ENCODE assay signal across 28 cellular contexts in the genomic region with DNA sequence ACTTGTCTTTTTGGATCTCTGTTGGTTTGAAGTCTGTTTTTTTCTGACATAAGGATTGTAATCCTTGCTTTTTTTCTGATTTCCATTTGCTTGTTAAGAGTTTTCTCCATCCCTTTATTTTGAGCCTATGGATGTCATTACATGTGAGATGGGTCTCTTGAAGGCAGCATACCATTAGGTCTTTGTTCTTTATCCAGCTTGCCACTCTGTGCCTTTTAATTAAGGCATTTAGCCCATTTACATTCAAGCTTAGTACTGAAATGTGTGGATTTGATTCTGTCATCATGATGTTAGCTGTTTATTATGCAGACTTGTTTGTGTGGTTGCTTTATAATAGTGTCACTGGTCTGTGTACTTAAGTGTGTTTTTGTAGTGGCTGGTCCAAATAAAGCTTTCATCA.
"Had no signal": no experiment of that assay in that cellular context is flagged by ENCODE, and none has a peak within 500 bp of the region (broad histone marks: within the 10 kb centered on the region; RNA-seq: fewer than 3 reads in every experiment).

No MANE protein-coding gene starts in this region.

- H3K27me3 Mint-ChIP-seq: activated CD4-positive, alpha-beta T cell treated with anti-CD3 and anti-CD28 coated beads, Interleukin-2, amount 10 ng/mL, durations not matched to agents 24 days and 14 days; activated CD8-positive, alpha-beta T cell treated with anti-CD3 and anti-CD28 coated beads for 36 hours; activated naive CD4-positive, alpha-beta T cell treated with anti-CD3 and anti-CD28 coated beads, Interleukin-2, amount 10 ng/mL, durations not matched to agents 7 days and 5 days; activated naive CD8-positive, alpha-beta T cell treated with anti-CD3 and anti-CD28 coated beads for 36 hours had no signal

- H3K27me3 ChIP-seq: ascending aorta, breast epithelium had no signal

- H3K36me3 ChIP-seq: ascending aorta, breast epithelium, WERI-Rb-1 had no signal

- H3K4me1 ChIP-seq: ascending aorta, breast epithelium had no signal

- H3K27ac ChIP-seq: ascending aorta, breast epithelium, WERI-Rb-1 had no signal

- H3K27ac Mint-ChIP-seq: activated CD4-positive, alpha-beta T cell treated with anti-CD3 and anti-CD28 coated beads, Interleukin-2, amount 10 ng/mL, durations not matched to agents 24 days and 14 days; activated CD8-positive, alpha-beta T cell treated with anti-CD3 and anti-CD28 coated beads for 36 hours; activated naive CD4-positive, alpha-beta T cell treated with anti-CD3 and anti-CD28 coated beads, Interleukin-2, amount 10 ng/mL, durations not matched to agents 7 days and 5 days; activated naive CD8-positive, alpha-beta T cell treated with anti-CD3 and anti-CD28 coated beads for 36 hours; activated T-helper 1 cell treated with anti-CD3 and anti-CD28 coated beads, Interleukin-12 subunit alpha, Interleukin-12 subunit beta, Interleukin-2, Interleukin-4 antibody, amounts not matched to agents 30 ng/mL and 10 ng/mL and 1 ng/mL, durations not matched to agents 14 hours and 24 hours and 36 hours had no signal

- ATAC-seq: activated CD8-positive, alpha-beta T cell treated with anti-CD3 and anti-CD28 coated beads for 36 hours had no signal

- H3K4me1 Mint-ChIP-seq: activated CD4-positive, alpha-beta T cell treated with anti-CD3 and anti-CD28 coated beads, Interleukin-2, amount 10 ng/mL, durations not matched to agents 24 days and 14 days; activated naive CD4-positive, alpha-beta T cell treated with anti-CD3 and anti-CD28 coated beads, Interleukin-2, amount 10 ng/mL, durations not matched to agents 7 days and 5 days had no signal

- H3K4me3 Mint-ChIP-seq: activated CD4-positive, alpha-beta T cell treated with anti-CD3 and anti-CD28 coated beads, Interleukin-2, amount 10 ng/mL, durations not matched to agents 24 days and 14 days; activated CD8-positive, alpha-beta T cell treated with anti-CD3 and anti-CD28 coated beads for 36 hours; activated naive CD4-positive, alpha-beta T cell treated with anti-CD3 and anti-CD28 coated beads, Interleukin-2, amount 10 ng/mL, durations not matched to agents 7 days and 5 days; activated naive CD8-positive, alpha-beta T cell treated with anti-CD3 and anti-CD28 coated beads for 36 hours; activated T-helper 1 cell treated with anti-CD3 and anti-CD28 coated beads, Interleukin-12 subunit alpha, Interleukin-12 subunit beta, Interleukin-2, Interleukin-4 antibody, amounts not matched to agents 30 ng/mL and 10 ng/mL and 1 ng/mL, durations not matched to agents 14 hours and 24 hours and 36 hours had no signal

- DNase-seq: activated CD4-positive, alpha-beta T cell treated with anti-CD3 and anti-CD28 coated beads, Interleukin-2, amount 10 ng/mL, durations not matched to agents 24 days and 14 days; activated CD4-positive, alpha-beta T cell treated with anti-CD3 and anti-CD28 coated beads, Interleukin-2, amount 50 U/mL, for 4 hours; activated CD8-positive, alpha-beta T cell treated with anti-CD3 and anti-CD28 coated beads for 36 hours; activated effector memory CD4-positive, alpha-beta T cell treated with Interleukin-2 at 50 U/mL for 16 hours; activated naive CD4-positive, alpha-beta T cell treated with anti-CD3 and anti-CD28 coated beads, Interleukin-2, amount 10 ng/mL, durations not matched to agents 7 days and 5 days; activated naive CD8-positive, alpha-beta T cell treated with anti-CD3 and anti-CD28 coated beads for 36 hours; activated T-cell treated with anti-CD3 and anti-CD28 coated beads, Interleukin-2, amount 50 U/mL, for 1 hour; amygdala; Kasumi-1; KBM-7; NCI-H1092 treated with DMSO at 0.1 percent for 48 hours; NCI-H1417; NCI-H146; NCI-H187; NCI-H2029 treated with DMSO at 0.1 percent for 48 hours; NCI-H2107; NCI-H2171; NCI-H510A; NCI-H526; NCI-H748 treated with DMSO at 0.1 percent for 48 hours; NK-92 treated with Interleukin-12 subunit alpha and Interleukin-12 subunit beta, amount 100 ng/mL, for 24 hours; Right ventricle myocardium superior; SW 1271; T1000; WERI-Rb-1 had no signal

- H3K4me3 ChIP-seq: ascending aorta, breast epithelium had no signal
